ENCODE assay signal across 2 cellular contexts in genomic region chr19:35314031-35314430, GRCh38.
TF ChIP-seq lines count a peak whose summit lies in the region.

No MANE protein-coding gene starts in this region.

TF ChIP-seq in IMR-90, 13 proteins besides CTCF, POLR2A, EP300 and RAD21:
- no peak for TF ChIP-seq BHLHE40 (IDR thresholded peaks at IDR 0.05; ENCODE audit: low read depth, low read length)
- 0 out of 2 replicates have a peak, but pooled peaks have one; percentile 7 for TF ChIP-seq MAFK (IDR thresholded peaks at IDR 0.05; ENCODE audit: low read depth, low read length)

TF ChIP-seq in K562, 482 proteins besides CTCF, POLR2A, EP300 and RAD21:
- TF ChIP-seq ARNT (IDR thresholded peaks at IDR 0.05) (no peak), ZKSCAN8 (CRISPR knock-in tag; IDR thresholded peaks at IDR 0.05) (peak; percentile 97), ILF3 (IDR thresholded peaks at IDR 0.05; ENCODE audit: borderline replicate concordance) (no peak), BRD9 (IDR thresholded peaks at IDR 0.05; ENCODE audit: low read depth, partially characterized antibody) (no peak), FOXA3 (CRISPR knock-in tag; conservative IDR thresholded peaks at IDR 0.05 in 1 of 2, IDR thresholded peaks at IDR 0.05 in 1 of 2) (no peak), SMC3 (conservative IDR thresholded peaks at IDR 0.05; ENCODE audit: insufficient read depth, low read depth, low read length) (no peak), ZNF316 (IDR thresholded peaks at IDR 0.05) (peak; percentile 79), ZFP36 (IDR thresholded peaks at IDR 0.05; ENCODE audit: low read depth, low read length, partially characterized antibody) (peak; percentile 83), MAFG (tag; conservative IDR thresholded peaks at IDR 0.05) (peak; percentile 17; the same call in 1 of the 2 replicates), BCOR (IDR thresholded peaks at IDR 0.05) (peak; percentile 42; the same call in 1 of the 2 replicates), KDM1A (IDR thresholded peaks at IDR 0.05) (peak in 1 of 2 experiments; percentile 55; a peak in 1 of 4 replicates), TCFL5 (CRISPR knock-in tag; conservative IDR thresholded peaks at IDR 0.05) (no peak), MAFF (IDR thresholded peaks at IDR 0.05; ENCODE audit: low read length) (0 out of 2 replicates have a peak, but pooled peaks have one; percentile 10), RBM25 (IDR thresholded peaks at IDR 0.05; ENCODE audit: low read depth, low read length, severe bottlenecking) (peak; percentile 75)
